Comparison of ENCODE assay signal across 22 cellular contexts in genomic region chr9:81058776-81059175, GRCh38.
DNase-seq lines count a peak whose midpoint lies in the region; ATAC-seq, FAIRE-seq and TF ChIP-seq lines count a peak whose summit lies in the region.
"Had no signal": no experiment of that assay in that cellular context is flagged by ENCODE, and none has a peak within 500 bp of the region (broad histone marks: within the 10 kb centered on the region; RNA-seq: fewer than 3 reads in every experiment).

No MANE protein-coding gene starts in this region.

- no peaks in the 10 kb centered on the region for H3K27me3 ChIP-seq in HepG2 (ENCODE audit: control insufficient read depth in 1 of 2, insufficient read depth in 2 of 2, low read length in 2 of 2)
- no peaks in the 10 kb centered on the region for H3K27me3 ChIP-seq in right lobe of liver
- H3K27me3 ChIP-seq in osteoblast (ENCODE audit: insufficient read depth, low read length), result no peaks in the 10 kb centered on the region
- H3K27me3 ChIP-seq: BE2C had no signal

- no peak overlapping the region for H3K9ac ChIP-seq in HepG2 (ENCODE audit: insufficient read depth, low read depth, low read length)
- H3K9ac ChIP-seq: GM23248 had no signal

- DNase-seq in HepG2 (ENCODE audit: low spot score) (no peak), right lobe of liver (no peak), choroid plexus epithelial cell (ENCODE audit: low read depth) (peak; percentile 16), osteoblast (ENCODE audit: insufficient read length, low spot score, missing footprints) (peak; percentile 17), AML-193 (lab: John Stamatoyannopoulos, UW) (no peak)
- no peak for DNase-seq in stimulated activated effector memory CD8-positive, alpha-beta T cell treated with anti-CD3 and anti-CD28 coated beads, Interleukin-12 subunit alpha, Interleukin-12 subunit beta, amount 100 ng/mL, for 72 hours (ENCODE audit: low spot score in 2 of 2)
- DNase-seq: BE2C; C1 segment of cervical spinal cord; CD4-positive, CD25-positive, alpha-beta regulatory T cell; CD8-positive, alpha-beta memory T cell; COR-L47; DMS 273 treated with DMSO at 0.1 percent for 48 hours; DMS53; DND-41; EL; GM23248 had no signal

- no peak overlapping the region for H3K27ac Mint-ChIP-seq in stimulated activated effector memory CD8-positive, alpha-beta T cell treated with anti-CD3 and anti-CD28 coated beads, Interleukin-12 subunit alpha, Interleukin-12 subunit beta, amount 100 ng/mL, for 72 hours
- H3K27ac Mint-ChIP-seq: CD4-positive, CD25-positive, alpha-beta regulatory T cell; CD8-positive, alpha-beta memory T cell had no signal

- H3K4me3 ChIP-seq in HepG2 (replicated peaks in 1 of 3; ENCODE audit: insufficient read depth in 1 of 3, low read depth in 2 of 3, low read length in 3 of 3) (no peak overlapping the region), right lobe of liver (no peak overlapping the region), choroid plexus epithelial cell (ENCODE audit: low read depth, low read length) (no peak overlapping the region), osteoblast (ENCODE audit: insufficient read depth, low read length) (no peak overlapping the region)
- H3K4me3 ChIP-seq: GM23248, HAP-1 had no signal

- TF ChIP-seq CTCF in HepG2 (CRISPR knock-in tag; IDR thresholded peaks at IDR 0.05) (no peak), right lobe of liver (IDR thresholded peaks at IDR 0.05) (no peak), choroid plexus epithelial cell (conservative IDR thresholded peaks at IDR 0.05; ENCODE audit: low read depth, low read length) (no peak), osteoblast (IDR thresholded peaks at IDR 0.05; ENCODE audit: extremely low read depth, low read depth, low read length) (no peak)

- H3K9me3 Mint-ChIP-seq in stimulated activated effector memory CD8-positive, alpha-beta T cell treated with anti-CD3 and anti-CD28 coated beads, Interleukin-12 subunit alpha, Interleukin-12 subunit beta, amount 100 ng/mL, for 72 hours, result peaks cover 6% of the 10 kb centered on the region

- no peaks in the 10 kb centered on the region for H3K36me3 Mint-ChIP-seq in stimulated activated effector memory CD8-positive, alpha-beta T cell treated with anti-CD3 and anti-CD28 coated beads, Interleukin-12 subunit alpha, Interleukin-12 subunit beta, amount 100 ng/mL, for 72 hours
- H3K36me3 Mint-ChIP-seq: CD4-positive, CD25-positive, alpha-beta regulatory T cell; CD8-positive, alpha-beta memory T cell had no signal

- in situ Hi-C loops in HepG2 (cut with HindIII; ENCODE audit: extremely low pct_ligation_motif_present, low pct_unique_long_range_greater_than_20kb), result no loop called here

- no peak for FAIRE-seq in HepG2 (lab: Jason Lieb, UNC)
- FAIRE-seq: G401.6, GM12891, GM19239 had no signal

- H3K79me2 ChIP-seq in HepG2 (ENCODE audit: insufficient read depth, low read length) (no peaks in the 10 kb centered on the region), osteoblast (ENCODE audit: insufficient read depth, low read length) (no peaks in the 10 kb centered on the region)

- intact Hi-C loops in HepG2 (cut with micrococcal nuclease; ENCODE audit: unreplicated experiment) (no loop called here), right lobe of liver (cut with DNase I) (no loop called here)

- TF ChIP-seq EP300 in HepG2 (IDR thresholded peaks at IDR 0.05; ENCODE audit: low read depth in 2 of 2, low read length in 2 of 2) (no peak), HepG2 (CRISPR knock-in tag; IDR thresholded peaks at IDR 0.05; ENCODE audit: borderline replicate concordance) (no peak)

- H3K36me3 ChIP-seq in HepG2 (replicated peaks in 1 of 2; ENCODE audit: control insufficient read depth in 1 of 2, insufficient read depth in 2 of 2, low read length in 2 of 2) (no peaks in the 10 kb centered on the region), right lobe of liver (no peaks in the 10 kb centered on the region), osteoblast (ENCODE audit: insufficient read depth, low read length) (no peaks in the 10 kb centered on the region)
- H3K36me3 ChIP-seq: BE2C, HAP-1 had no signal

- H3K9me3 ChIP-seq in HepG2 (ENCODE audit: low read length) (peaks cover 26% of the 10 kb centered on the region), right lobe of liver (no peaks in the 10 kb centered on the region), osteoblast (ENCODE audit: low read depth, low read length) (no peaks in the 10 kb centered on the region)
- H3K9me3 ChIP-seq: BE2C, HAP-1 had no signal

- TF ChIP-seq POLR2A in HepG2 (IDR thresholded peaks at IDR 0.05; ENCODE audit: insufficient read depth in 1 of 2, low read depth in 2 of 2, low read length in 2 of 2), result no peak
- TF ChIP-seq POLR2A in right lobe of liver (IDR thresholded peaks at IDR 0.05), result no peak

- POLR2A ChIA-PET in HepG2 (lab: Yijun Ruan, JAX), result no interaction called here

- H3K27ac ChIP-seq in HepG2 (ENCODE audit: extremely low read length, insufficient read depth, low read length) (no peak overlapping the region), right lobe of liver (no peak overlapping the region), osteoblast (ENCODE audit: low read depth, low read length) (no peak overlapping the region)
- H3K27ac ChIP-seq: 22Rv1, GM23248 had no signal

- ATAC-seq in HepG2, result no peak
- no peak for ATAC-seq in right lobe of liver
- ATAC-seq in stimulated activated effector memory CD8-positive, alpha-beta T cell treated with anti-CD3 and anti-CD28 coated beads, Interleukin-12 subunit alpha, Interleukin-12 subunit beta, amount 100 ng/mL, for 72 hours, result no peak
- no peak for ATAC-seq in GM21619 (IDR thresholded peaks at IDR 0.05; ENCODE audit: unreplicated experiment)

- H4K20me1 ChIP-seq in HepG2 (ENCODE audit: insufficient read depth, low read length) (no peaks in the 10 kb centered on the region), osteoblast (ENCODE audit: insufficient read depth, low read length) (no peaks in the 10 kb centered on the region)

- under 1% methylated on average over 2 of the region's 2 CpGs for WGBS in HepG2 (ENCODE audit: low lambda C conversion rate)
- 27% methylated on average over 2 of the region's 2 CpGs for WGBS in right lobe of liver (ENCODE audit: insufficient coverage, low coverage, low lambda C conversion rate, missing lambda C conversion rate)

- H3K4me1 ChIP-seq in HepG2 (ENCODE audit: insufficient read depth, low read length) (no peaks in the 10 kb centered on the region), right lobe of liver (no peaks in the 10 kb centered on the region), osteoblast (ENCODE audit: insufficient read depth, low read length) (no peaks in the 10 kb centered on the region)
- H3K4me1 ChIP-seq: BE2C, HAP-1 had no signal

- CTCF ChIA-PET in HepG2 (lab: Yijun Ruan, JAX; ENCODE audit: low intra/inter-chr PET ratio, low total read pairs), result no interaction called here

- H3K4me3 Mint-ChIP-seq in stimulated activated effector memory CD8-positive, alpha-beta T cell treated with anti-CD3 and anti-CD28 coated beads, Interleukin-12 subunit alpha, Interleukin-12 subunit beta, amount 100 ng/mL, for 72 hours, result no peak overlapping the region
- H3K4me3 Mint-ChIP-seq: CD4-positive, CD25-positive, alpha-beta regulatory T cell; CD8-positive, alpha-beta memory T cell had no signal

- no peak overlapping the region for H2AFZ ChIP-seq in HepG2 (ENCODE audit: low read length)
- H2AFZ ChIP-seq in osteoblast (ENCODE audit: low read length), result no peak overlapping the region
- H2AFZ ChIP-seq: GM23248 had no signal

- no peak for TF ChIP-seq RAD21 in HepG2 (CRISPR knock-in tag; IDR thresholded peaks at IDR 0.05)

- BruUV-seq in HepG2 (replicated peaks; lab: Mats Ljungman, UMichigan), result no TSS peak

- no peaks in the 10 kb centered on the region for H3K4me1 Mint-ChIP-seq in stimulated activated effector memory CD8-positive, alpha-beta T cell treated with anti-CD3 and anti-CD28 coated beads, Interleukin-12 subunit alpha, Interleukin-12 subunit beta, amount 100 ng/mL, for 72 hours
- H3K4me1 Mint-ChIP-seq: CD4-positive, CD25-positive, alpha-beta regulatory T cell; CD8-positive, alpha-beta memory T cell had no signal

- H3K4me2 ChIP-seq in HepG2 (ENCODE audit: low read depth, low read length) (no peak overlapping the region), osteoblast (ENCODE audit: insufficient read depth, low read length) (no peak overlapping the region)

TF ChIP-seq in HepG2, 621 proteins besides CTCF, POLR2A, EP300 and RAD21 (continues in another document):
- TF ChIP-seq, protein P1, sequence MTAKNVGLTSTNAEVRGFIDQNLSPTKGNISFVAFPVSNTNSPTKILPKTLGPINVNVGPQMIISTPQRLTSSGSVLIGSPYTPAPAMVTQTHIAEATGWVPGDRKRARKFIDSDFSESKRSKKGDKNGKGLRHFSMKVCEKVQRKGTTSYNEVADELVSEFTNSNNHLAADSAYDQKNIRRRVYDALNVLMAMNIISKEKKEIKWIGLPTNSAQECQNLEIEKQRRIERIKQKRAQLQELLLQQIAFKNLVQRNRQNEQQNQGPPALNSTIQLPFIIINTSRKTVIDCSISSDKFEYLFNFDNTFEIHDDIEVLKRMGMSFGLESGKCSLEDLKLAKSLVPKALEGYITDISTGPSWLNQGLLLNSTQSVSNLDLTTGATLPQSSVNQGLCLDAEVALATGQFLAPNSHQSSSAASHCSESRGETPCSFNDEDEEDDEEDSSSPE (CRISPR knock-in tag; IDR thresholded peaks at IDR 0.05), result no peak
- TF ChIP-seq AGO1 (IDR thresholded peaks at IDR 0.05; ENCODE audit: low read depth, low read length, poor library complexity, severe bottlenecking), result no peak
- no peak for TF ChIP-seq ZFP37 (CRISPR knock-in tag; IDR thresholded peaks at IDR 0.05; ENCODE audit: borderline replicate concordance)
- TF ChIP-seq ELF4 (CRISPR knock-in tag; IDR thresholded peaks at IDR 0.05; ENCODE audit: borderline replicate concordance), result no peak
- peak; percentile 48; the same call in 1 of the 2 replicates for TF ChIP-seq MAFF (IDR thresholded peaks at IDR 0.05; ENCODE audit: low read depth, low read length)
- peak; percentile 43 to 67; a peak in 3 of 4 replicates for TF ChIP-seq MAFK (conservative IDR thresholded peaks at IDR 0.05 in 1 of 2, IDR thresholded peaks at IDR 0.05 in 1 of 2; ENCODE audit: low read length in 2 of 2)

Comparison
In these comparisons a context has a peak if more than half of its experiments do, and no peak if none do; other contexts are left out.
1. DNase-seq: peak in choroid plexus epithelial cell (single experiment) and osteoblast (single experiment); none in HepG2 (single experiment), right lobe of liver (0 of 3), stimulated activated effector memory CD8-positive, alpha-beta T cell treated with anti-CD3 and anti-CD28 coated beads, Interleukin-12 subunit alpha, Interleukin-12 subunit beta, amount 100 ng/mL, for 72 hours (0 of 2) and AML-193 (0 of 2).